ENCODE assay signal across 2 cellular contexts in the genomic region with DNA sequence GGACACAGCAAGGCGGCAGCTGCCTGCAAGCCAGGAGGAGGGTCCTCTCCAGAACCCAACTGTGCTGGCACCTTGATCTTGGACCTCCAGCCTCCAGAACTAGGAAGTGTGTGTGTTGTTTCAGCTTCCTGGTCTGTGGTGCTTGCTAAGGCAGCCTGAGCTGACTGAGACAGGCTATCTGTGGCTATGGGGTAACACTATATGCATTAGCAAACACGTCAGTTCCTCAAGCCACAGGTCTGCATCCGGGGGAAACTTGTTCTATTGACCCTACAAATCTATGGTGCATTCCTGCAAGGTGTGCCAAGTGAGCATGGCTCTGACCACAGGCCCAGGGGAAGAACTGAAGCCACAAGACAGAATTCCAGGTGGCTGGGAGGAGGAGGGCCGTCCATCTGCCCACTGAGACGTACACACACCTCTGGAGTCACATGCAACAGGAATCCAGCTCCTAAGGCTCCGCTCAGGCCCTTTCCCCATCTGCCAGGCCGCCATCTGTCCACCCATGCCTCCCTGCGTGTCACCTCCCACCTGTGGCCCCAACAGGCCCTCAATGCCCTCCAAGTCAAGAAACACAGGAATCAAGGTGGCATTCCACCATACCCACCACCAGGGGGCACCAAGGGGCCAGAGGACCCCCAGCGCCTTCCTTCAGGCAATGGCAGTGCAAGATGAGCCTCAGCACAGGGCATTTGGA.
TF ChIP-seq lines count a peak whose summit lies in the region.

No MANE protein-coding gene starts in this region.

TF ChIP-seq in GM23338, 12 proteins besides CTCF, POLR2A, EP300 and RAD21 (continues in another document):
- TF ChIP-seq ZNF462 (CRISPR knock-in tag; IDR thresholded peaks at IDR 0.05) (no peak; the same call in 1 of the 2 replicates), REST (IDR thresholded peaks at IDR 0.05; ENCODE audit: unreplicated experiment) (no peak), EZH2phosphoT487 (IDR thresholded peaks at IDR 0.05; ENCODE audit: unreplicated experiment) (no peak), POLR2AphosphoS5 (IDR thresholded peaks at IDR 0.05; ENCODE audit: low read depth) (no peak), JUNB (IDR thresholded peaks at IDR 0.05; ENCODE audit: unreplicated experiment) (no peak), STAT1 (IDR thresholded peaks at IDR 0.05; ENCODE audit: unreplicated experiment) (no peak), ZNF114 (CRISPR knock-in tag; IDR thresholded peaks at IDR 0.05) (no peak), NANOG (IDR thresholded peaks at IDR 0.05; ENCODE audit: borderline replicate concordance) (no peak), CREB1 (CRISPR knock-in tag; IDR thresholded peaks at IDR 0.05; ENCODE audit: low read depth) (no peak)

TF ChIP-seq in H1, 55 proteins besides CTCF, POLR2A, EP300 and RAD21:
- TF ChIP-seq CBX8 (IDR thresholded peaks at IDR 0.05; ENCODE audit: borderline replicate concordance, low read depth, low read length) (no peak), RXRA (IDR thresholded peaks at IDR 0.05; ENCODE audit: insufficient read depth, low read depth, low read length) (0 out of 2 replicates have a peak, but pooled peaks have one; percentile 30), TCF12 (IDR thresholded peaks at IDR 0.05; ENCODE audit: low read depth, low read length) (0 out of 2 replicates have a peak, but pooled peaks have one; percentile 28), KDM5A (IDR thresholded peaks at IDR 0.05; ENCODE audit: low read length) (no peak), CHD7 (IDR thresholded peaks at IDR 0.05; ENCODE audit: insufficient replicate concordance, low read length) (no peak), KDM1A (IDR thresholded peaks at IDR 0.05; ENCODE audit: borderline replicate concordance, low read length) (no peak), TEAD4 (IDR thresholded peaks at IDR 0.05; ENCODE audit: low read depth, low read length) (peak; percentile 91), SP4 (IDR thresholded peaks at IDR 0.05; ENCODE audit: low read length) (no peak), YY1 (IDR thresholded peaks at IDR 0.05; ENCODE audit: low read depth, low read length) (peak; percentile 80)
- TF ChIP-seq, protein P1, sequence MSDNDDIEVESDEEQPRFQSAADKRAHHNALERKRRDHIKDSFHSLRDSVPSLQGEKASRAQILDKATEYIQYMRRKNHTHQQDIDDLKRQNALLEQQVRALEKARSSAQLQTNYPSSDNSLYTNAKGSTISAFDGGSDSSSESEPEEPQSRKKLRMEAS (IDR thresholded peaks at IDR 0.05) = no peak; the same call in 1 of the 2 replicates
